Comparison of ENCODE assay signal across 25 cellular contexts in genomic region chr2:20559277-20559676, GRCh38.
DNase-seq lines count a peak whose midpoint lies in the region; ATAC-seq, FAIRE-seq and TF ChIP-seq lines count a peak whose summit lies in the region.
"Had no signal": no experiment of that assay in that cellular context is flagged by ENCODE, and none has a peak within 500 bp of the region (broad histone marks: within the 10 kb centered on the region; RNA-seq: fewer than 3 reads in every experiment).

No MANE protein-coding gene starts in this region.

- POLR2A ChIA-PET in HepG2 (lab: Yijun Ruan, JAX): interaction anchor here (1.0 kb wide), 1 partner anchor 109 kb away, joined by 3 read pairs; no protein-coding TSS in a partner anchor

- in situ Hi-C loops in HepG2 (cut with HindIII; ENCODE audit: extremely low pct_ligation_motif_present, low pct_unique_long_range_greater_than_20kb): no loop called here

- peaks cover 8% of the 10 kb centered on the region for H3K27me3 Mint-ChIP-seq in neural progenitor cell (ENCODE audit: insufficient read depth, low read depth)

- no TSS peak for BruUV-seq in HepG2 (replicated peaks; lab: Mats Ljungman, UMichigan)

- no peaks in the 10 kb centered on the region for H3K36me3 Mint-ChIP-seq in neural progenitor cell
- H3K36me3 Mint-ChIP-seq: CD8-positive, alpha-beta T cell had no signal

- H3K9ac ChIP-seq in HepG2 (ENCODE audit: insufficient read depth, low read depth, low read length): no peak overlapping the region
- no peak overlapping the region for H3K9ac ChIP-seq in neural progenitor cell
- H3K9ac ChIP-seq: BLaER1 treated with 17β-estradiol and CSF1 and Interleukin-3, amounts not matched to agents 10 nM and 100 nM had no signal

- FAIRE-seq in HepG2 (lab: Jason Lieb, UNC) (no peak), D721Med (lab: Jason Lieb, UNC) (no peak)
- FAIRE-seq: A549, GM12878, GM12892, GM18507 had no signal

- no peaks in the 10 kb centered on the region for H4K20me1 ChIP-seq in HepG2 (ENCODE audit: insufficient read depth, low read length)
- no peaks in the 10 kb centered on the region for H4K20me1 ChIP-seq in neural progenitor cell (ENCODE audit: low read depth)

- H3F3A ChIP-seq in neural progenitor cell (ENCODE audit: low read depth): peaks cover 7% of the 10 kb centered on the region

- H3K9me3 ChIP-seq in HepG2 (ENCODE audit: low read length) (no peaks in the 10 kb centered on the region), right lobe of liver (no peaks in the 10 kb centered on the region), neural progenitor cell (ENCODE audit: low read depth) (no peaks in the 10 kb centered on the region)
- H3K9me3 ChIP-seq: A549; BLaER1 treated with 17β-estradiol and CSF1 and Interleukin-3, amounts not matched to agents 10 nM and 100 nM; Caco-2 had no signal

- H3K4me1 Mint-ChIP-seq in neural progenitor cell: peaks cover 53% of the 10 kb centered on the region

- DNase-seq in HepG2 (ENCODE audit: low spot score) (no peak), right lobe of liver (no peak), neural progenitor cell (ENCODE audit: low spot score) (no peak), D721Med (ENCODE audit: insufficient read length, low spot score) (no peak)
- DNase-seq in NK-92 treated with Interleukin-12 subunit alpha and Interleukin-12 subunit beta, amount 100 ng/mL, for 24 hours (lab: John Stamatoyannopoulos, UW): no peak
- DNase-seq: AML-193; Caco-2; Calu3; CD4-positive, alpha-beta T cell; CD8-positive, alpha-beta T cell; DMS 273 treated with DMSO at 0.1 percent for 48 hours; DMS153; DMS53; DMS79; DND-41; EL; GDM1 had no signal

- TF ChIP-seq POLR2A in HepG2 (IDR thresholded peaks at IDR 0.05; ENCODE audit: insufficient read depth in 1 of 2, low read depth in 2 of 2, low read length in 2 of 2) (no peak), right lobe of liver (IDR thresholded peaks at IDR 0.05) (no peak)

- H3K4me2 ChIP-seq in HepG2 (ENCODE audit: low read depth, low read length): no peak overlapping the region
- H3K4me2 ChIP-seq in neural progenitor cell: no peak overlapping the region
- H3K4me2 ChIP-seq: A549 had no signal

- 88% methylated on average over 3 of the region's 3 CpGs for WGBS in HepG2 (ENCODE audit: low lambda C conversion rate)
- 95% methylated on average over 3 of the region's 3 CpGs for WGBS in right lobe of liver (ENCODE audit: insufficient coverage, low coverage, low lambda C conversion rate, missing lambda C conversion rate)

- no peaks in the 10 kb centered on the region for H3K79me2 ChIP-seq in HepG2 (ENCODE audit: insufficient read depth, low read length)
- no peaks in the 10 kb centered on the region for H3K79me2 ChIP-seq in neural progenitor cell (ENCODE audit: low read depth)

- H3K4me1 ChIP-seq in HepG2 (ENCODE audit: insufficient read depth, low read length) (peaks cover 45% of the 10 kb centered on the region), right lobe of liver (no peaks in the 10 kb centered on the region), neural progenitor cell (peaks cover 19% of the 10 kb centered on the region)
- H3K4me1 ChIP-seq: A549 had no signal

- TF ChIP-seq CTCF in HepG2 (CRISPR knock-in tag; IDR thresholded peaks at IDR 0.05) (no peak), right lobe of liver (IDR thresholded peaks at IDR 0.05) (no peak), neural progenitor cell (IDR thresholded peaks at IDR 0.05) (no peak), D721Med (IDR thresholded peaks at IDR 0.05; ENCODE audit: insufficient read depth, missing control alignments) (no peak)

- H3K27ac ChIP-seq in HepG2 (ENCODE audit: extremely low read length, insufficient read depth, low read length): no peak overlapping the region
- H3K27ac ChIP-seq in right lobe of liver: no peak overlapping the region
- no peak overlapping the region for H3K27ac ChIP-seq in neural progenitor cell
- H3K27ac ChIP-seq: 22Rv1; A549; BLaER1 treated with 17β-estradiol and CSF1 and Interleukin-3, amounts not matched to agents 10 nM and 100 nM; C4-2B had no signal

- ATAC-seq in HepG2: no peak
- ATAC-seq in right lobe of liver: no peak
- ATAC-seq: A549; CD8-positive, alpha-beta T cell; GM12878 had no signal

- peak overlapping the region; percentile 19 for H3K4me3 Mint-ChIP-seq in neural progenitor cell
- H3K4me3 Mint-ChIP-seq: B cell; CD4-positive, alpha-beta T cell; CD8-positive, alpha-beta T cell had no signal

- no peak overlapping the region for H2AFZ ChIP-seq in HepG2 (ENCODE audit: low read length)
- H2AFZ ChIP-seq in neural progenitor cell (replicated peaks): no peak overlapping the region

- TF ChIP-seq RAD21 in HepG2 (CRISPR knock-in tag; IDR thresholded peaks at IDR 0.05): no peak

- H3K36me3 ChIP-seq in HepG2 (replicated peaks in 1 of 2; ENCODE audit: control insufficient read depth in 1 of 2, insufficient read depth in 2 of 2, low read length in 2 of 2) (no peaks in the 10 kb centered on the region), right lobe of liver (no peaks in the 10 kb centered on the region), neural progenitor cell (no peaks in the 10 kb centered on the region)
- H3K36me3 ChIP-seq: BLaER1 treated with 17β-estradiol and CSF1 and Interleukin-3, amounts not matched to agents 10 nM and 100 nM had no signal

- H3K27ac Mint-ChIP-seq in neural progenitor cell: no peak overlapping the region
- H3K27ac Mint-ChIP-seq: B cell; CD4-positive, alpha-beta T cell; CD8-positive, alpha-beta T cell had no signal

- peaks cover 4% of the 10 kb centered on the region for H3K9me3 Mint-ChIP-seq in neural progenitor cell
- H3K9me3 Mint-ChIP-seq: CD4-positive, alpha-beta T cell; CD8-positive, alpha-beta T cell had no signal

- CTCF ChIA-PET in HepG2 (lab: Yijun Ruan, JAX; ENCODE audit: low intra/inter-chr PET ratio, low total read pairs): no interaction called here

- H3K4me3 ChIP-seq in HepG2 (replicated peaks in 1 of 3; ENCODE audit: insufficient read depth in 1 of 3, low read depth in 2 of 3, low read length in 3 of 3): no peak overlapping the region
- no peak overlapping the region for H3K4me3 ChIP-seq in right lobe of liver
- no peak overlapping the region for H3K4me3 ChIP-seq in neural progenitor cell
- H3K4me3 ChIP-seq: A549; BLaER1 treated with 17β-estradiol and CSF1 and Interleukin-3, amounts not matched to agents 10 nM and 100 nM; GM12878 had no signal

- intact Hi-C loops in HepG2 (cut with micrococcal nuclease; ENCODE audit: unreplicated experiment) (no loop called here), right lobe of liver (cut with DNase I) (no loop called here)

- TF ChIP-seq EP300 in HepG2 (IDR thresholded peaks at IDR 0.05; ENCODE audit: low read depth in 2 of 2, low read length in 2 of 2) (no peak), HepG2 (CRISPR knock-in tag; IDR thresholded peaks at IDR 0.05; ENCODE audit: borderline replicate concordance) (no peak)

- H3K27me3 ChIP-seq in HepG2 (ENCODE audit: control insufficient read depth in 1 of 2, insufficient read depth in 2 of 2, low read length in 2 of 2) (no peaks in the 10 kb centered on the region), right lobe of liver (no peaks in the 10 kb centered on the region), neural progenitor cell (peaks cover 15% of the 10 kb centered on the region)

TF ChIP-seq in HepG2, 621 proteins besides CTCF, POLR2A, EP300 and RAD21 (continues in another document):
- TF ChIP-seq, protein P1, sequence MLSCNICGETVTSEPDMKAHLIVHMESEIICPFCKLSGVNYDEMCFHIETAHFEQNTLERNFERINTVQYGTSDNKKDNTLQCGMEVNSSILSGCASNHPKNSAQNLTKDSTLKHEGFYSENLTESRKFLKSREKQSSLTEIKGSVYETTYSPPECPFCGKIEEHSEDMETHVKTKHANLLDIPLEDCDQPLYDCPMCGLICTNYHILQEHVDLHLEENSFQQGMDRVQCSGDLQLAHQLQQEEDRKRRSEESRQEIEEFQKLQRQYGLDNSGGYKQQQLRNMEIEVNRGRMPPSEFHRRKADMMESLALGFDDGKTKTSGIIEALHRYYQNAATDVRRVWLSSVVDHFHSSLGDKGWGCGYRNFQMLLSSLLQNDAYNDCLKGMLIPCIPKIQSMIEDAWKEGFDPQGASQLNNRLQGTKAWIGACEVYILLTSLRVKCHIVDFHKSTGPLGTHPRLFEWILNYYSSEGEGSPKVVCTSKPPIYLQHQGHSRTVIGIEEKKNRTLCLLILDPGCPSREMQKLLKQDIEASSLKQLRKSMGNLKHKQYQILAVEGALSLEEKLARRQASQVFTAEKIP (CRISPR knock-in tag; IDR thresholded peaks at IDR 0.05; ENCODE audit: borderline replicate concordance): no peak
- TF ChIP-seq NONO (IDR thresholded peaks at IDR 0.05) (0 out of 2 replicates have a peak, but pooled peaks have one; percentile 31), NONO (CRISPR knock-in tag; conservative IDR thresholded peaks at IDR 0.05) (no peak), TFE3 (CRISPR knock-in tag; IDR thresholded peaks at IDR 0.05) (no peak), NBN (conservative IDR thresholded peaks at IDR 0.05) (0 out of 2 replicates have a peak, but pooled peaks have one; percentile 34), FOXA1 (IDR thresholded peaks at IDR 0.05) (0 out of 2 replicates have a peak, but pooled peaks have one; percentile 8), FOXA1 (CRISPR knock-in tag; IDR thresholded peaks at IDR 0.05) (no peak), ATF2 (CRISPR knock-in tag; IDR thresholded peaks at IDR 0.05) (no peak), ZNF629 (CRISPR knock-in tag; conservative IDR thresholded peaks at IDR 0.05) (no peak), SUZ12 (IDR thresholded peaks at IDR 0.05; ENCODE audit: low read depth, low read length) (no peak)
